Comparison of ENCODE assay signal across 8 cellular contexts in genomic region chr2:55047677-55048299, GRCh38. TPM values are rescaled to one million over a fixed set of nuclear protein-coding genes. Genes with fewer than 3 reads are reported as not detected.
A peak's percentile ranks its signal among the peaks of the same experiment; 100 is the strongest.
DNase-seq lines count a peak whose midpoint lies in the region; ATAC-seq and TF ChIP-seq lines count a peak whose summit lies in the region.

No MANE protein-coding gene starts in this region.

- H3K9me3 ChIP-seq in right cardiac atrium (ENCODE audit: control insufficient read depth, low read length), result no peaks in the 10 kb centered on the region

- no peak for DNase-seq in GM06990 (ENCODE audit: extremely low read depth, insufficient read length)
- DNase-seq in M059J (ENCODE audit: low read depth), result peak; percentile 50
- no peak for DNase-seq in activated T-helper 1 cell treated with anti-CD3 and anti-CD28 coated beads, Interleukin-12 subunit alpha, Interleukin-12 subunit beta, Interleukin-2, Interleukin-4 antibody, amounts not matched to agents 30 ng/mL and 10 ng/mL and 1 ng/mL, durations not matched to agents 14 hours and 24 hours and 36 hours (ENCODE audit: low spot score)
- peak in 2 of 3 donors; percentile 11 to 43 for DNase-seq in right cardiac atrium
- no peak for DNase-seq in skeletal muscle cell (ENCODE audit: low read depth)
- no peak for DNase-seq in GM19240 (ENCODE audit: insufficient read length, low spot score)

- ATAC-seq in right cardiac atrium, result no peak
- ATAC-seq in GM21619 (IDR thresholded peaks at IDR 0.05; ENCODE audit: unreplicated experiment), result no peak
- ATAC-seq in GM19035 (IDR thresholded peaks at IDR 0.05; ENCODE audit: unreplicated experiment), result no peak

- H3K36me3 ChIP-seq in GM06990 (ENCODE audit: control insufficient read depth, insufficient read depth, low read length), result no peaks in the 10 kb centered on the region

- intact Hi-C loops in activated T-helper 1 cell treated with anti-CD3 and anti-CD28 coated beads, Interleukin-12 subunit alpha, Interleukin-12 subunit beta, Interleukin-2, Interleukin-4 antibody, amounts not matched to agents 30 ng/mL and 10 ng/mL and 1 ng/mL, durations not matched to agents 14 hours and 24 hours and 36 hours (cut with micrococcal nuclease), result no loop called here
- intact Hi-C loops in right cardiac atrium (cut with DNase I), result loop anchor here in 3 of 4 donors (5.0 to 10.0 kb wide), 3 partner anchors 35 to 117 kb away; no protein-coding TSS in a partner anchor

- H3K27me3 Mint-ChIP-seq in activated T-helper 1 cell treated with anti-CD3 and anti-CD28 coated beads, Interleukin-12 subunit alpha, Interleukin-12 subunit beta, Interleukin-2, Interleukin-4 antibody, amounts not matched to agents 30 ng/mL and 10 ng/mL and 1 ng/mL, durations not matched to agents 14 hours and 24 hours and 36 hours (ENCODE audit: insufficient read depth), result no peaks in the 10 kb centered on the region

- no peaks in the 10 kb centered on the region for H3K27me3 ChIP-seq in GM06990 (replicated peaks; ENCODE audit: control insufficient read depth, insufficient read depth, low read length)
- no peaks in the 10 kb centered on the region for H3K27me3 ChIP-seq in right cardiac atrium (ENCODE audit: control insufficient read depth, insufficient read depth)

- H3K27ac Mint-ChIP-seq in activated T-helper 1 cell treated with anti-CD3 and anti-CD28 coated beads, Interleukin-12 subunit alpha, Interleukin-12 subunit beta, Interleukin-2, Interleukin-4 antibody, amounts not matched to agents 30 ng/mL and 10 ng/mL and 1 ng/mL, durations not matched to agents 14 hours and 24 hours and 36 hours, result no peak overlapping the region

- no peaks in the 10 kb centered on the region for H3K4me1 ChIP-seq in right cardiac atrium (ENCODE audit: control insufficient read depth, insufficient read depth, low read length)

- H3K4me3 ChIP-seq in GM06990 (replicated peaks; ENCODE audit: low read depth, low read length), result peak overlapping the region; percentile 72
- H3K4me3 ChIP-seq in right cardiac atrium (ENCODE audit: low read length), result peak overlapping the region; percentile 92
- H3K4me3 ChIP-seq in skeletal muscle cell (ENCODE audit: low read depth, low read length), result peak overlapping the region; percentile 100

- WGBS in right cardiac atrium, result 9% methylated on average over 9 of the region's 9 CpGs

- no peaks in the 10 kb centered on the region for H3K9me3 Mint-ChIP-seq in activated T-helper 1 cell treated with anti-CD3 and anti-CD28 coated beads, Interleukin-12 subunit alpha, Interleukin-12 subunit beta, Interleukin-2, Interleukin-4 antibody, amounts not matched to agents 30 ng/mL and 10 ng/mL and 1 ng/mL, durations not matched to agents 14 hours and 24 hours and 36 hours

- TF ChIP-seq CTCF in GM06990 (IDR thresholded peaks at IDR 0.05; ENCODE audit: insufficient read depth, low read length, poor library complexity, severe bottlenecking), result no peak

- peak overlapping the region; percentile 84 for H3K4me3 Mint-ChIP-seq in activated T-helper 1 cell treated with anti-CD3 and anti-CD28 coated beads, Interleukin-12 subunit alpha, Interleukin-12 subunit beta, Interleukin-2, Interleukin-4 antibody, amounts not matched to agents 30 ng/mL and 10 ng/mL and 1 ng/mL, durations not matched to agents 14 hours and 24 hours and 36 hours

- peak overlapping the region; percentile 68 for H3K27ac ChIP-seq in right cardiac atrium (ENCODE audit: low read length)

- peaks cover 60% of the 10 kb centered on the region for H3K4me1 Mint-ChIP-seq in activated T-helper 1 cell treated with anti-CD3 and anti-CD28 coated beads, Interleukin-12 subunit alpha, Interleukin-12 subunit beta, Interleukin-2, Interleukin-4 antibody, amounts not matched to agents 30 ng/mL and 10 ng/mL and 1 ng/mL, durations not matched to agents 14 hours and 24 hours and 36 hours (ENCODE audit: low read depth)

- H3K36me3 Mint-ChIP-seq in activated T-helper 1 cell treated with anti-CD3 and anti-CD28 coated beads, Interleukin-12 subunit alpha, Interleukin-12 subunit beta, Interleukin-2, Interleukin-4 antibody, amounts not matched to agents 30 ng/mL and 10 ng/mL and 1 ng/mL, durations not matched to agents 14 hours and 24 hours and 36 hours (ENCODE audit: low read depth), result peaks cover 4% of the 10 kb centered on the region

RNA-seq across cellular contexts. Expression of gene RTN4, which starts 2.5 kb away (rescaled TPM):
- total RNA-seq in M059J (2014; rRNA removed; shearing (Covaris generic)), result 198 and 249 TPM in 2 replicates
- 81.2 and 83.0 TPM in 2 replicates for total RNA-seq in activated T-helper 1 cell treated with anti-CD3 and anti-CD28 coated beads, Interleukin-12 subunit alpha, Interleukin-12 subunit beta, Interleukin-2, Interleukin-4 antibody, amounts not matched to agents 30 ng/mL and 10 ng/mL and 1 ng/mL, durations not matched to agents 14 hours and 24 hours and 36 hours
- total RNA-seq in right cardiac atrium, result 100 to 1,000 TPM; 242 to 283 (median 249) TPM
- 183 TPM for polyA plus RNA-seq in right cardiac atrium

Comparison
In these comparisons a context has a peak if more than half of its experiments do, and no peak if none do; other contexts are left out.
1. DNase-seq: peak in M059J (single experiment) and right cardiac atrium (2 of 3); none in GM06990 (single experiment), activated T-helper 1 cell treated with anti-CD3 and anti-CD28 coated beads, Interleukin-12 subunit alpha, Interleukin-12 subunit beta, Interleukin-2, Interleukin-4 antibody, amounts not matched to agents 30 ng/mL and 10 ng/mL and 1 ng/mL, durations not matched to agents 14 hours and 24 hours and 36 hours (single experiment), skeletal muscle cell (single experiment) and GM19240 (single experiment).
2. Peak in every context shown above with its lines, with median percentiles within 50 percentile points of each other: H3K4me3 ChIP-seq.